ENCODE assay signal across 7 cellular contexts in the genomic region with DNA sequence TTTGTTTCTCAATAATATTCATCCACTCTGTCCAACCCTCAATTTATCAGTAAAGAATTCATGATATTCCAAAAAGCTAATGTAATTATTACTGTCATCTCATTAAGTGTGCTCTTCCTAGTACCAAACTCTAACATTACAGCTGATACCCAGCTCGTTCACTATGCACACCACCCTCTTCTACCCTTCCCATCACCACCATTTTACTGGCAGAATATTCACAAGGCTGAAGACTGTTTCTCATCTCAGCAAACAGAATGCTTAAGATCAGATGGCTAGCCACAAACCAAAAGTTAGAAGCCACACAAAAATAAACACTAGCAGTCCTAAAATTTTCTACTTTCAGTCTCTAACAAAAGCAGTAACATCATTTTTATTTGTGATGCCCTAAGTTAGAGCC.
A peak's percentile ranks its signal among the peaks of the same experiment; 100 is the strongest.
DNase-seq lines count a peak whose midpoint lies in the region; ATAC-seq and TF ChIP-seq lines count a peak whose summit lies in the region.

No MANE protein-coding gene starts in this region.

- H3K9me3 ChIP-seq in subcutaneous abdominal adipose tissue (ENCODE audit: control insufficient read depth in 5 of 5, low read length in 5 of 5) (no peaks in the 10 kb centered on the region), body of pancreas (no peaks in the 10 kb centered on the region)

- H3K4me1 ChIP-seq in subcutaneous abdominal adipose tissue (ENCODE audit: control insufficient read depth in 5 of 5, insufficient read depth in 5 of 5, low read length in 5 of 5) (peaks cover 0 to 31% (median 29%) of the 10 kb centered on the region in 5 donors), body of pancreas (peaks cover 24% of the 10 kb centered on the region)

- H3K9me3 Mint-ChIP-seq in IgD-negative memory B cell = no peaks in the 10 kb centered on the region
- H3K9me3 Mint-ChIP-seq in glutamatergic neuron (ENCODE audit: unreplicated experiment) = peaks cover 6% of the 10 kb centered on the region

- ATAC-seq in body of pancreas = no peak

- no peaks in the 10 kb centered on the region for H3K36me3 ChIP-seq in subcutaneous abdominal adipose tissue (ENCODE audit: control insufficient read depth in 5 of 5, insufficient read depth in 5 of 5, low read length in 5 of 5)
- no peaks in the 10 kb centered on the region for H3K36me3 ChIP-seq in body of pancreas (replicated peaks in 1 of 2; ENCODE audit: insufficient read depth in 1 of 2, low read depth in 2 of 2)

- WGBS in body of pancreas, 2 donors = 59 to 61% methylated on average over 1 of the region's 1 CpG

- H3K27me3 Mint-ChIP-seq in IgD-negative memory B cell = no peaks in the 10 kb centered on the region
- H3K27me3 Mint-ChIP-seq in glutamatergic neuron (ENCODE audit: unreplicated experiment) = peaks cover 5% of the 10 kb centered on the region

- H3K4me1 Mint-ChIP-seq in IgD-negative memory B cell (peaks cover 24 to 69% (median 58%) of the 10 kb centered on the region in 3 donors), glutamatergic neuron (ENCODE audit: low read depth, unreplicated experiment) (peaks cover 59% of the 10 kb centered on the region)

- peak overlapping the region; percentile 51 for H3K4me3 ChIP-seq in WI38 (ENCODE audit: low read depth, low read length)
- H3K4me3 ChIP-seq in subcutaneous abdominal adipose tissue (ENCODE audit: low read depth in 1 of 5, low read length in 5 of 5) = peak overlapping the region in 2 of 5 donors; percentile 20 to 29
- H3K4me3 ChIP-seq in body of pancreas = no peak overlapping the region

- TF ChIP-seq POLR2A in body of pancreas (IDR thresholded peaks at IDR 0.05) = no peak

- H3K36me3 Mint-ChIP-seq in IgD-negative memory B cell = peaks cover 4% of the 10 kb centered on the region
- H3K36me3 Mint-ChIP-seq in glutamatergic neuron (ENCODE audit: unreplicated experiment) = no peaks in the 10 kb centered on the region

- H3K4me3 Mint-ChIP-seq in IgD-negative memory B cell (peak overlapping the region in 3 of 4 donors; percentile 51 to 65 (median 56)), glutamatergic neuron (ENCODE audit: unreplicated experiment) (peak overlapping the region; percentile 99)

- peak overlapping the region in 1 of 3 donors; percentile 7 for H3K27ac Mint-ChIP-seq in IgD-negative memory B cell
- peak overlapping the region; percentile 96 for H3K27ac Mint-ChIP-seq in glutamatergic neuron (ENCODE audit: unreplicated experiment)

- TF ChIP-seq CTCF in WI38 (IDR thresholded peaks at IDR 0.05; ENCODE audit: low read depth, low read length) (no peak), glutamatergic neuron (IDR thresholded peaks at IDR 0.05; ENCODE audit: partially characterized antibody, unreplicated experiment) (no peak), body of pancreas (IDR thresholded peaks at IDR 0.05) (no peak)

- peak overlapping the region in 1 of 5 donors; percentile 68 for H3K9ac ChIP-seq in subcutaneous abdominal adipose tissue (ENCODE audit: low read length in 5 of 5)

- no peaks in the 10 kb centered on the region for H3K27me3 ChIP-seq in subcutaneous abdominal adipose tissue (ENCODE audit: control insufficient read depth in 5 of 5, insufficient read depth in 4 of 5, low read length in 5 of 5)
- H3K27me3 ChIP-seq in body of pancreas = no peaks in the 10 kb centered on the region

- DNase-seq in glutamatergic neuron (no peak), activated gamma-delta T cell (lab: John Stamatoyannopoulos, UW) (no peak), body of pancreas (no peak), 8988T (no peak)

- intact Hi-C loops in body of pancreas (cut with DNase I) = no loop called here

- H3K27ac ChIP-seq in subcutaneous abdominal adipose tissue (ENCODE audit: low read depth, low read length) (peak overlapping the region; percentile 24), body of pancreas (peak overlapping the region in 1 of 4 donors; percentile 71)
